Comparison of ENCODE assay signal across 12 cellular contexts in the genomic region with DNA sequence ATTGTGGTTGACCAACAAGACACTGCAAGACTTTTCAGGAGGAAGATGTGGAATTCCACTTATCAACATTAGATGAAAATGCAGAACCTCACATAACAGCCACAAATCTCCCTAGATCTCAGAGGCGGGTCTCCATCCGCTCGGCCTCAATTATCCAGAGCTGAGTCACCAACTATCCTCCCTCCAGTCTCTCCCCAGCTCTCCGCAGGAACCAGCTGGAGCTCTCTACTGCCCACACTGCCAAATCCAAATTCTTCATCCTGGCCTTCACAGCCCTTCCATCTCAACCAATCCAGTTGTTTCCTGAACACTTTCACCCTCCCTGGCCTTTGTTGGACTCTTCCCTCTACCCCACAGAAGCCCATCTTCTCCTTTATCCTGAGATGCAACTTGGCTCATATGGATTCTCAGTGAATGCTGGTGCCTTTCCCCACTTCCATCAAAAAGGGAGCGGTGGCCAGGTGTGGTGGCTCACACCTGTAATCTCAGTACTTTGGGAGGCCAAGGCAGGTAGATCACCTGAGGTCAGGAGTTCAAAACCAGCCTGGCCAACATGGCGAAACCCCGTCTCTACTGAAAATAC. TPM values are rescaled to one million over a fixed set of nuclear protein-coding genes. Genes with fewer than 3 reads are reported as not detected.
DNase-seq lines count a peak whose midpoint lies in the region; ATAC-seq, FAIRE-seq and TF ChIP-seq lines count a peak whose summit lies in the region.
"Had no signal": no experiment of that assay in that cellular context is flagged by ENCODE, and none has a peak within 500 bp of the region (broad histone marks: within the 10 kb centered on the region; RNA-seq: fewer than 3 reads in every experiment).

No MANE protein-coding gene starts in this region.

- no peaks in the 10 kb centered on the region for H4K20me1 ChIP-seq in HepG2 (ENCODE audit: insufficient read depth, low read length)

- H3K79me2 ChIP-seq in HepG2 (ENCODE audit: insufficient read depth, low read length), result peaks cover 12% of the 10 kb centered on the region

- no peak for ATAC-seq in HepG2
- ATAC-seq in right lobe of liver, result no peak
- ATAC-seq in HG03135 (IDR thresholded peaks at IDR 0.05; ENCODE audit: unreplicated experiment), result no peak
- ATAC-seq in GM21360 (IDR thresholded peaks at IDR 0.05; ENCODE audit: unreplicated experiment), result no peak

- no peak overlapping the region for H2AFZ ChIP-seq in HepG2 (ENCODE audit: low read length)

- BruUV-seq in HepG2 (replicated peaks; lab: Mats Ljungman, UMichigan), result no TSS peak

- no peak overlapping the region for H3K27ac ChIP-seq in HepG2 (ENCODE audit: extremely low read length, insufficient read depth, low read length)
- no peak overlapping the region for H3K27ac ChIP-seq in right lobe of liver
- H3K27ac ChIP-seq: skin epidermis had no signal

- H3K9ac ChIP-seq in HepG2 (ENCODE audit: insufficient read depth, low read depth, low read length), result no peak overlapping the region

- no peak for TF ChIP-seq POLR2A in HepG2 (IDR thresholded peaks at IDR 0.05; ENCODE audit: insufficient read depth in 1 of 2, low read depth in 2 of 2, low read length in 2 of 2)
- TF ChIP-seq POLR2A in right lobe of liver (IDR thresholded peaks at IDR 0.05), result no peak

- no peak for DNase-seq in HepG2 (ENCODE audit: low spot score)
- DNase-seq in right lobe of liver, result no peak
- peak; percentile 60 for DNase-seq in SW480 (ENCODE audit: low spot score)
- peak; percentile 66 for DNase-seq in fibroblast of pulmonary artery (ENCODE audit: low read depth)
- DNase-seq in urothelium cell line (ENCODE audit: low spot score), result peak; percentile 66
- no peak for DNase-seq in NAMALWA (ENCODE audit: low spot score)
- DNase-seq: GDM1, KG1, naive B cell had no signal

- no peak for TF ChIP-seq RAD21 in HepG2 (CRISPR knock-in tag; IDR thresholded peaks at IDR 0.05)

- intact Hi-C loops in HepG2 (cut with micrococcal nuclease; ENCODE audit: unreplicated experiment), result loop anchor here (10.0 kb wide), 1 partner anchor 105 kb away; no protein-coding TSS in a partner anchor
- intact Hi-C loops in right lobe of liver (cut with DNase I), result no loop called here

- no peak for FAIRE-seq in HepG2 (lab: Jason Lieb, UNC)
- no peak for FAIRE-seq in urothelium cell line (lab: Jason Lieb, UNC)

- H3K4me1 ChIP-seq in HepG2 (ENCODE audit: insufficient read depth, low read length) (peaks cover 13% of the 10 kb centered on the region), right lobe of liver (peaks cover 0 to 5% (median 0%) of the 10 kb centered on the region in 4 donors)

- no peak for TF ChIP-seq CTCF in HepG2 (CRISPR knock-in tag; IDR thresholded peaks at IDR 0.05)
- TF ChIP-seq CTCF in right lobe of liver (IDR thresholded peaks at IDR 0.05), result no peak
- peak; percentile 2 for TF ChIP-seq CTCF in fibroblast of pulmonary artery (IDR thresholded peaks at IDR 0.05; ENCODE audit: low read length, missing control alignments)

- H3K36me3 ChIP-seq in HepG2 (replicated peaks in 1 of 2; ENCODE audit: control insufficient read depth in 1 of 2, insufficient read depth in 2 of 2, low read length in 2 of 2) (no peaks in the 10 kb centered on the region), right lobe of liver (no peaks in the 10 kb centered on the region)

- in situ Hi-C loops in HepG2 (cut with HindIII; ENCODE audit: extremely low pct_ligation_motif_present, low pct_unique_long_range_greater_than_20kb), result no loop called here

- 96% methylated on average over 7 of the region's 7 CpGs for WGBS in HepG2 (ENCODE audit: low lambda C conversion rate)
- 87% methylated on average over 3 of the region's 7 CpGs for WGBS in right lobe of liver (ENCODE audit: insufficient coverage, low coverage, low lambda C conversion rate, missing lambda C conversion rate)

- H3K9me3 ChIP-seq in HepG2 (ENCODE audit: low read length) (no peaks in the 10 kb centered on the region; the same call in 1 of the 2 replicates), right lobe of liver (no peaks in the 10 kb centered on the region)

- H3K4me3 ChIP-seq in HepG2 (replicated peaks in 1 of 3; ENCODE audit: insufficient read depth in 1 of 3, low read depth in 2 of 3, low read length in 3 of 3) (no peak overlapping the region), right lobe of liver (no peak overlapping the region), fibroblast of pulmonary artery (replicated peaks; ENCODE audit: low read depth, low read length) (no peak overlapping the region)
- H3K4me3 ChIP-seq: skin epidermis had no signal

- POLR2A ChIA-PET in HepG2 (lab: Yijun Ruan, JAX), result no interaction called here

- no peak overlapping the region for H3K4me2 ChIP-seq in HepG2 (ENCODE audit: low read depth, low read length)

- TF ChIP-seq EP300 in HepG2 (IDR thresholded peaks at IDR 0.05; ENCODE audit: low read depth in 2 of 2, low read length in 2 of 2) (no peak), HepG2 (CRISPR knock-in tag; IDR thresholded peaks at IDR 0.05; ENCODE audit: borderline replicate concordance) (no peak)

- H3K27me3 ChIP-seq in HepG2 (ENCODE audit: control insufficient read depth in 1 of 2, insufficient read depth in 2 of 2, low read length in 2 of 2), result no peaks in the 10 kb centered on the region; a peak in 1 of 5 replicates
- H3K27me3 ChIP-seq in right lobe of liver, result no peaks in the 10 kb centered on the region

- CTCF ChIA-PET in HepG2 (lab: Yijun Ruan, JAX; ENCODE audit: low intra/inter-chr PET ratio, low total read pairs), result no interaction called here

RNA-seq across cellular contexts. Expression of a gene that starts 3.5 kb away (rescaled TPM):
- total RNA-seq in HepG2 (2016; rRNA removed; fragmentation: Illumina TruSeq; extraction: Trizol), result 53.9 and 60.3 TPM in 2 replicates
- 14.9 and 16.3 TPM in 2 replicates for total RNA-seq in HepG2 (2016; cell fraction: cytosol; rRNA removed; fragmentation: Illumina TruSeq; extraction: Trizol; ENCODE audit: low read depth)
- 49.1 and 52.3 TPM in 2 replicates for total RNA-seq in HepG2 (2016; cell fraction: insoluble cytoplasmic fraction; rRNA removed; fragmentation: Illumina TruSeq; extraction: Trizol)
- 65.6 and 66.2 TPM in 2 replicates for total RNA-seq in HepG2 (2016; cell fraction: membrane; rRNA removed; fragmentation: Illumina TruSeq; extraction: Trizol)
- total RNA-seq in HepG2 (2016; cell fraction: nucleus; rRNA removed; fragmentation: Illumina TruSeq; extraction: Trizol), result 24.2 and 31.3 TPM in 2 replicates
- 41.3 and 49.9 TPM in 2 replicates for polyA plus RNA-seq in HepG2 (2011; rRNA removed)
- 46.3 and 49.3 TPM in 2 replicates for polyA plus RNA-seq in HepG2 (2011; cell fraction: cytosol; rRNA removed)
- 32.5 and 35.0 TPM in 2 replicates for polyA plus RNA-seq in HepG2 (2011; cell fraction: nucleus; rRNA removed)
- polyA plus RNA-seq in HepG2 (2012), result 23.6 and 28.9 TPM in 2 replicates
- polyA plus RNA-seq in HepG2 (2016; cell fraction: cytosol; fragmentation: Illumina TruSeq; extraction: Trizol; ENCODE audit: low read depth), result 12.4 and 13.0 TPM in 2 replicates
- polyA plus RNA-seq in HepG2 (2016; cell fraction: insoluble cytoplasmic fraction; fragmentation: Illumina TruSeq; extraction: Trizol; ENCODE audit: low read depth), result 49.9 and 59.5 TPM in 2 replicates
- polyA plus RNA-seq in HepG2 (2016; cell fraction: membrane; fragmentation: Illumina TruSeq; extraction: Trizol; ENCODE audit: low read depth), result 44.7 and 47.8 TPM in 2 replicates
- polyA plus RNA-seq in HepG2 (2016; cell fraction: nucleus; fragmentation: Illumina TruSeq; extraction: Trizol; ENCODE audit: insufficient read depth, low read depth), result 38.6 and 40.7 TPM in 2 replicates
- polyA minus RNA-seq in HepG2 (2011; rRNA and poly(A)+ RNA removed; ENCODE audit: low replicate concordance), result 14.1 and 93.1 TPM in 2 replicates
- 38.7 and 42.5 TPM in 2 replicates for polyA minus RNA-seq in HepG2 (2011; cell fraction: cytosol; rRNA and poly(A)+ RNA removed)
- 19.2 and 22.9 TPM in 2 replicates for polyA minus RNA-seq in HepG2 (2011; cell fraction: nucleus; rRNA and poly(A)+ RNA removed)
- total RNA-seq in right lobe of liver, result 1 to 10 TPM; 3.2 to 7.8 (median 5.9) TPM

RNA-seq across cellular contexts. Expression of a gene that starts 28.6 kb away (rescaled TPM):
- total RNA-seq in HepG2 (2016; rRNA removed; fragmentation: Illumina TruSeq; extraction: Trizol) (2.2 and 2.7 TPM in 2 replicates), right lobe of liver (10 to 100 TPM in 4 of 6 experiments, 1 to 10 TPM in 2; 7.7 to 44.2 (median 18.1) TPM)
- total RNA-seq in HepG2 (2016; cell fraction: cytosol; rRNA removed; fragmentation: Illumina TruSeq; extraction: Trizol; ENCODE audit: low read depth), result 0.79 and 0.91 TPM in 2 replicates
- 2.5 TPM in 2 replicates for total RNA-seq in HepG2 (2016; cell fraction: insoluble cytoplasmic fraction; rRNA removed; fragmentation: Illumina TruSeq; extraction: Trizol)
- 1.5 and 2.5 TPM in 2 replicates for total RNA-seq in HepG2 (2016; cell fraction: membrane; rRNA removed; fragmentation: Illumina TruSeq; extraction: Trizol)
- total RNA-seq in HepG2 (2016; cell fraction: nucleus; rRNA removed; fragmentation: Illumina TruSeq; extraction: Trizol), result 1.3 and 1.7 TPM in 2 replicates
- polyA plus RNA-seq in HepG2 (2011; rRNA removed), result 0.87 and 1.1 TPM in 2 replicates
- 0.72 and 0.73 TPM in 2 replicates for polyA plus RNA-seq in HepG2 (2011; cell fraction: cytosol; rRNA removed)
- polyA plus RNA-seq in HepG2 (2011; cell fraction: nucleus; rRNA removed), result 0.59 and 0.69 TPM in 2 replicates
- 1.2 and 1.4 TPM in 2 replicates for polyA plus RNA-seq in HepG2 (2012)
- 4.6 and 5.7 TPM in 2 replicates for polyA plus RNA-seq in HepG2 (2016; cell fraction: cytosol; fragmentation: Illumina TruSeq; extraction: Trizol; ENCODE audit: low read depth)
- polyA plus RNA-seq in HepG2 (2016; cell fraction: insoluble cytoplasmic fraction; fragmentation: Illumina TruSeq; extraction: Trizol; ENCODE audit: low read depth), result 10.1 and 12.3 TPM in 2 replicates
- 6.4 and 6.8 TPM in 2 replicates for polyA plus RNA-seq in HepG2 (2016; cell fraction: membrane; fragmentation: Illumina TruSeq; extraction: Trizol; ENCODE audit: low read depth)
- 8.9 and 9.0 TPM in 2 replicates for polyA plus RNA-seq in HepG2 (2016; cell fraction: nucleus; fragmentation: Illumina TruSeq; extraction: Trizol; ENCODE audit: insufficient read depth, low read depth)
- 0.72 and 4.7 TPM in 2 replicates for polyA minus RNA-seq in HepG2 (2011; rRNA and poly(A)+ RNA removed; ENCODE audit: low replicate concordance)
- polyA minus RNA-seq in HepG2 (2011; cell fraction: cytosol; rRNA and poly(A)+ RNA removed), result 0.70 and 0.89 TPM in 2 replicates
- 0.39 and 0.75 TPM in 2 replicates for polyA minus RNA-seq in HepG2 (2011; cell fraction: nucleus; rRNA and poly(A)+ RNA removed)

RNA-seq across cellular contexts. Expression of a gene that starts 35.6 kb away (rescaled TPM):
- total RNA-seq in HepG2 (2016; rRNA removed; fragmentation: Illumina TruSeq; extraction: Trizol) (292 and 305 TPM in 2 replicates), right lobe of liver (100 to 1,000 TPM in 5 of 6 experiments, 10 to 100 TPM in 1; 78.1 to 232 (median 125) TPM)
- 190 and 258 TPM in 2 replicates for total RNA-seq in HepG2 (2016; cell fraction: cytosol; rRNA removed; fragmentation: Illumina TruSeq; extraction: Trizol; ENCODE audit: low read depth)
- 267 and 306 TPM in 2 replicates for total RNA-seq in HepG2 (2016; cell fraction: insoluble cytoplasmic fraction; rRNA removed; fragmentation: Illumina TruSeq; extraction: Trizol)
- total RNA-seq in HepG2 (2016; cell fraction: membrane; rRNA removed; fragmentation: Illumina TruSeq; extraction: Trizol), result 365 and 437 TPM in 2 replicates
- total RNA-seq in HepG2 (2016; cell fraction: nucleus; rRNA removed; fragmentation: Illumina TruSeq; extraction: Trizol), result 223 and 239 TPM in 2 replicates
- polyA plus RNA-seq in HepG2 (2011; rRNA removed), result 218 and 261 TPM in 2 replicates
- polyA plus RNA-seq in HepG2 (2011; cell fraction: cytosol; rRNA removed), result 176 and 232 TPM in 2 replicates
- polyA plus RNA-seq in HepG2 (2011; cell fraction: nucleus; rRNA removed), result 176 and 181 TPM in 2 replicates
- polyA plus RNA-seq in HepG2 (2012), result 118 and 180 TPM in 2 replicates
- polyA plus RNA-seq in HepG2 (2016; cell fraction: cytosol; fragmentation: Illumina TruSeq; extraction: Trizol; ENCODE audit: low read depth), result 222 and 320 TPM in 2 replicates
- 310 and 340 TPM in 2 replicates for polyA plus RNA-seq in HepG2 (2016; cell fraction: insoluble cytoplasmic fraction; fragmentation: Illumina TruSeq; extraction: Trizol; ENCODE audit: low read depth)
- 323 and 387 TPM in 2 replicates for polyA plus RNA-seq in HepG2 (2016; cell fraction: membrane; fragmentation: Illumina TruSeq; extraction: Trizol; ENCODE audit: low read depth)
- polyA plus RNA-seq in HepG2 (2016; cell fraction: nucleus; fragmentation: Illumina TruSeq; extraction: Trizol; ENCODE audit: insufficient read depth, low read depth), result 436 and 461 TPM in 2 replicates
- polyA minus RNA-seq in HepG2 (2011; rRNA and poly(A)+ RNA removed; ENCODE audit: low replicate concordance), result 97.1 and 193 TPM in 2 replicates
- polyA minus RNA-seq in HepG2 (2011; cell fraction: cytosol; rRNA and poly(A)+ RNA removed), result 56.5 and 59.2 TPM in 2 replicates
- 46.6 and 50.2 TPM in 2 replicates for polyA minus RNA-seq in HepG2 (2011; cell fraction: nucleus; rRNA and poly(A)+ RNA removed)

Comparison
In these comparisons a context has a peak if more than half of its experiments do, and no peak if none do; other contexts are left out.
1. DNase-seq: peak in SW480 (single experiment), fibroblast of pulmonary artery (single experiment) and urothelium cell line (single experiment); none in HepG2 (single experiment), right lobe of liver (0 of 3) and NAMALWA (single experiment).